In the genomic region with DNA sequence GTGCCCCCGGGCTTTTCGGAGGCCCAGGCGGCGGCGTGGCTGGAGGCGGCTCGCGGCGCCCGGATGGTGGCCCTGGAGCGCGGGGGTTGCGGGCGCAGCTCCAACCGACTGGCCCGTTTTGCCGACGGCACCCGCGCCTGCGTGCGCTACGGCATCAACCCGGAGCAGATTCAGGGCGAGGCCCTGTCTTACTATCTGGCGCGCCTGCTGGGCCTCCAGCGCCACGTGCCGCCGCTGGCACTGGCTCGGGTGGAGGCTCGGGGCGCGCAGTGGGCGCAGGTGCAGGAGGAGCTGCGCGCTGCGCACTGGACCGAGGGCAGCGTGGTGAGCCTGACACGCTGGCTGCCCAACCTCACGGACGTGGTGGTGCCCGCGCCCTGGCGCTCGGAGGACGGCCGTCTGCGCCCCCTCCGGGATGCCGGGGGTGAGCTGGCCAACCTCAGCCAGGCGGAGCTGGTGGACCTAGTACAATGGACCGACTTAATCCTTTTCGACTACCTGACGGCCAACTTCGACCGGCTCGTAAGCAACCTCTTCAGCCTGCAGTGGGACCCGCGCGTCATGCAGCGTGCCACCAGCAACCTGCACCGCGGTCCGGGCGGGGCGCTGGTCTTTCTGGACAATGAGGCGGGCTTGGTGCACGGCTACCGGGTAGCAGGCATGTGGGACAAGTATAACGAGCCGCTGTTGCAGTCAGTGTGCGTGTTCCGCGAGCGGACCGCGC, we compare ENCODE assay signal across 8 cellular contexts. TPM values are rescaled to one million over a fixed set of nuclear protein-coding genes. Genes with fewer than 3 reads are reported as not detected.
DNase-seq lines count a peak whose midpoint lies in the region; ATAC-seq and TF ChIP-seq lines count a peak whose summit lies in the region.

No MANE protein-coding gene starts in this region.

- H3K27ac ChIP-seq in neural progenitor cell: peak overlapping the region; percentile 92

- H3K9me3 ChIP-seq in neural progenitor cell (ENCODE audit: low read depth): no peaks in the 10 kb centered on the region

- no peaks in the 10 kb centered on the region for H3K27me3 ChIP-seq in neural progenitor cell

- CTCF ChIA-PET in activated CD8-positive, alpha-beta T cell treated with anti-CD3 and anti-CD28 coated beads, Interleukin-2, amount 10 ng/mL, durations not matched to agents 7 days and 5 days (lab: Charles Lee): interaction anchor here (1.1 to 2.3 kb wide), 2 partner anchors 203 to 646 kb away, joined by 3 to 11 read pairs; no protein-coding TSS in a partner anchor

- POLR2A ChIA-PET in activated CD8-positive, alpha-beta T cell treated with anti-CD3 and anti-CD28 coated beads, Interleukin-2, amount 10 ng/mL, durations not matched to agents 7 days and 5 days (lab: Charles Lee): no interaction called here

- H3K4me1 ChIP-seq in neural progenitor cell: peaks cover 52% of the 10 kb centered on the region

- no peaks in the 10 kb centered on the region for H3K36me3 Mint-ChIP-seq in activated CD8-positive, alpha-beta T cell treated with anti-CD3 and anti-CD28 coated beads, Interleukin-2, amount 10 ng/mL, durations not matched to agents 7 days and 5 days (ENCODE audit: low read depth)
- peaks cover 15% of the 10 kb centered on the region for H3K36me3 Mint-ChIP-seq in neural progenitor cell

- ATAC-seq in GM21447 (IDR thresholded peaks at IDR 0.05; ENCODE audit: unreplicated experiment): peak; percentile 23
- peak; percentile 34 for ATAC-seq in activated CD8-positive, alpha-beta T cell treated with anti-CD3 and anti-CD28 coated beads, Interleukin-2, amount 10 ng/mL, durations not matched to agents 7 days and 5 days

- no peak overlapping the region for H2AFZ ChIP-seq in neural progenitor cell (replicated peaks)

- no peaks in the 10 kb centered on the region for H3K36me3 ChIP-seq in neural progenitor cell

- no peak for TF ChIP-seq CTCF in fibroblast of the aortic adventitia (IDR thresholded peaks at IDR 0.05; ENCODE audit: insufficient read depth, low read length)
- TF ChIP-seq CTCF in neural progenitor cell (IDR thresholded peaks at IDR 0.05): no peak

- H3K9me3 Mint-ChIP-seq in activated CD8-positive, alpha-beta T cell treated with anti-CD3 and anti-CD28 coated beads, Interleukin-2, amount 10 ng/mL, durations not matched to agents 7 days and 5 days (ENCODE audit: insufficient read depth): no peaks in the 10 kb centered on the region
- H3K9me3 Mint-ChIP-seq in neural progenitor cell: no peaks in the 10 kb centered on the region

- H4K20me1 ChIP-seq in neural progenitor cell (ENCODE audit: low read depth): peaks cover 53% of the 10 kb centered on the region

- H3F3A ChIP-seq in neural progenitor cell (ENCODE audit: low read depth): peaks cover 77% of the 10 kb centered on the region

- peak overlapping the region; percentile 64 for H3K9ac ChIP-seq in neural progenitor cell

- H3K4me3 ChIP-seq in fibroblast of the aortic adventitia (ENCODE audit: low read depth, low read length) (peak overlapping the region; percentile 76), neural progenitor cell (peak overlapping the region; percentile 73)

- peak overlapping the region; percentile 12 for H3K4me3 Mint-ChIP-seq in activated CD8-positive, alpha-beta T cell treated with anti-CD3 and anti-CD28 coated beads, Interleukin-2, amount 10 ng/mL, durations not matched to agents 7 days and 5 days
- peak overlapping the region; percentile 93 for H3K4me3 Mint-ChIP-seq in neural progenitor cell

- DNase-seq in GM03348 (ENCODE audit: low spot score) (peak; percentile 57), HuH-7 (ENCODE audit: low spot score) (peak; percentile 20), fibroblast of the aortic adventitia (ENCODE audit: low read depth) (no peak), neural progenitor cell (ENCODE audit: low spot score) (peak; percentile 75), NCI-H2107 (lab: John Stamatoyannopoulos, UW) (no peak), superior temporal gyrus (ENCODE audit: extremely low spot score) (no peak)
- no peak for DNase-seq in activated CD8-positive, alpha-beta T cell treated with anti-CD3 and anti-CD28 coated beads, Interleukin-2, amount 10 ng/mL, durations not matched to agents 7 days and 5 days

- H3K27ac Mint-ChIP-seq in activated CD8-positive, alpha-beta T cell treated with anti-CD3 and anti-CD28 coated beads, Interleukin-2, amount 10 ng/mL, durations not matched to agents 7 days and 5 days: no peak overlapping the region
- H3K27ac Mint-ChIP-seq in neural progenitor cell: no peak overlapping the region

- H3K27me3 Mint-ChIP-seq in activated CD8-positive, alpha-beta T cell treated with anti-CD3 and anti-CD28 coated beads, Interleukin-2, amount 10 ng/mL, durations not matched to agents 7 days and 5 days (ENCODE audit: low read depth): peaks cover 57% of the 10 kb centered on the region
- H3K27me3 Mint-ChIP-seq in neural progenitor cell (ENCODE audit: insufficient read depth, low read depth): peaks cover 12% of the 10 kb centered on the region

- H3K4me1 Mint-ChIP-seq in activated CD8-positive, alpha-beta T cell treated with anti-CD3 and anti-CD28 coated beads, Interleukin-2, amount 10 ng/mL, durations not matched to agents 7 days and 5 days (ENCODE audit: low read depth): peaks cover 10% of the 10 kb centered on the region
- peaks cover 60% of the 10 kb centered on the region for H3K4me1 Mint-ChIP-seq in neural progenitor cell

- H3K79me2 ChIP-seq in neural progenitor cell (ENCODE audit: low read depth): peaks cover 47% of the 10 kb centered on the region

- peak overlapping the region; percentile 90 for H3K4me2 ChIP-seq in neural progenitor cell

RNA-seq across cellular contexts. Expression of gene FJX1, which starts 0.9 kb away (rescaled TPM):
- under 1 TPM; 0.11 to 0.39 TPM for total RNA-seq in activated CD8-positive, alpha-beta T cell treated with anti-CD3 and anti-CD28 coated beads, Interleukin-2, amount 10 ng/mL, durations not matched to agents 7 days and 5 days
- total RNA-seq in fibroblast of the aortic adventitia (ENCODE audit: low replicate concordance): 8.3 and 78.2 TPM in 2 replicates
- total RNA-seq in neural progenitor cell (ENCODE audit: low replicate concordance): 53.3 and 155 TPM in 2 replicates

RNA-seq across cellular contexts. Expression of gene TRIM44, which starts 43.4 kb away (rescaled TPM):
- total RNA-seq in activated CD8-positive, alpha-beta T cell treated with anti-CD3 and anti-CD28 coated beads, Interleukin-2, amount 10 ng/mL, durations not matched to agents 7 days and 5 days: 10 to 100 TPM; 33.8 to 34.5 TPM
- 42.1 and 52.7 TPM in 2 replicates for total RNA-seq in fibroblast of the aortic adventitia (ENCODE audit: low replicate concordance)
- total RNA-seq in neural progenitor cell (ENCODE audit: low replicate concordance): 28.5 and 44.1 TPM in 2 replicates

Comparison
In these comparisons a context has a peak if more than half of its experiments do, and no peak if none do; other contexts are left out.
1. DNase-seq: peak in GM03348 (single experiment), HuH-7 (single experiment) and neural progenitor cell (single experiment); none in activated CD8-positive, alpha-beta T cell treated with anti-CD3 and anti-CD28 coated beads, Interleukin-2, amount 10 ng/mL, durations not matched to agents 7 days and 5 days (single experiment), fibroblast of the aortic adventitia (single experiment), NCI-H2107 (single experiment) and superior temporal gyrus (single experiment).